Comparison of ENCODE assay signal across 8 cellular contexts in the genomic region with DNA sequence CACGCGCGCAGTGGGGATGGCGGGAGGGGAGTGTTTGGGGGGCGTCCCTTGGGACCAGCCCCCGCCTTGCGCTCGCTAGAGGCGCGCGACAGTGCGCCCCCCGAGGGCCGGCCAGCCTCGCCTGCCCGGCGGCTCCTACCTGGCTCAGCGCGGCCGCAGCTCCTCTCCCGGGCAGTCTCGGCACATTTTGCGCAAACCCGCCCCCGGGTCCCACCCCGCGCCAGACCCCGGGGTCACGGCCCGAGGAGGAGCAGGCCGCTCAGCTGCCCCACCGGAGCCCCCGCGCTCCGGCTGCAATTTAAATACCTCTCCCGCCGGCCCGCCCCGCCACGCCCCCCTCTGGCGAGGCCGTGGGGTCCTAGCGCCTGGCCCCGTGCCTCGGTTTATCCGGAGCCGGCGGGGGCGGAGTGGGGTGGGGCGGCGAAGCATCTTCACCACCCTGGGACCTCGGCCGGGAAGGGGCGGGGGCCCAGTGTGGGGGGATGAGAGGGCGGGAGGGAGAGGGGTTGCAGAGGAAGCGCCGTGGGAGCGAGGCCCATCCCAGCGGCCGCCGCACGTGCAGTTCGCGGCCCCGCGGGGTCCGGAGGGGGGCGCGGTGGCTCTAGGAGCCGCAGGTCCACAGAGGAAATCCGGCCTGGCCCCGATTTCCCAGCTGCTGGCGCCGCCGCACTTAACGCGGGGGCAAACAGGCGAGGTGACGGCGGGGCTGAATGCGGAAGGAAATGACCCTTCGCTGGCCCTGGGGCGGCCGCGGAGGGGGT. TPM values are rescaled to one million over a fixed set of nuclear protein-coding genes. Genes with fewer than 3 reads are reported as not detected.
DNase-seq lines count a peak whose midpoint lies in the region; ATAC-seq and TF ChIP-seq lines count a peak whose summit lies in the region.

TSS of gene LRRC32 (minus strand) at position 273 of the 761 bp plus-strand sequence. CDS start 4,793 bp downstream, outside the sequence.

- no peak for TF ChIP-seq CTCF in AG09309 (IDR thresholded peaks at IDR 0.05; ENCODE audit: control insufficient read depth, insufficient read depth, low read depth, low read length, missing control alignments)
- TF ChIP-seq CTCF in HL-60 (IDR thresholded peaks at IDR 0.05; ENCODE audit: insufficient read depth, low read length) = no peak
- TF ChIP-seq CTCF in ovary (IDR thresholded peaks at IDR 0.05) = no peak

- no peak for TF ChIP-seq POLR2A in ovary (IDR thresholded peaks at IDR 0.05)

- no peak for TF ChIP-seq EP300 in ovary (IDR thresholded peaks at IDR 0.05)

- peaks cover 16% of the 10 kb centered on the region for H3K4me1 ChIP-seq in ovary (ENCODE audit: insufficient read depth)

- no peaks in the 10 kb centered on the region for H3K36me3 ChIP-seq in ovary

- WGBS in ovary, 3 donors = 1 to 3% (median 2%) methylated on average over 62 to 85 of the region's 85 CpGs

- intact Hi-C loops in ovary (cut with DNase I) = loop anchor here in 3 of 4 donors (5.0 to 10.0 kb wide), 3 partner anchors 73 to 113 kb away; no protein-coding TSS in a partner anchor

- H3K27me3 ChIP-seq in HL-60 (ENCODE audit: insufficient read depth, poor library complexity, severe bottlenecking) (peaks cover 30% of the 10 kb centered on the region), ovary (no peaks in the 10 kb centered on the region)

- no peaks in the 10 kb centered on the region for H3K9me3 ChIP-seq in ovary

- DNase-seq in AG09309 (ENCODE audit: low read depth) = no peak
- DNase-seq in HL-60 (ENCODE audit: low read depth in 1 of 2, low spot score in 1 of 2) = no peak
- DNase-seq in activated T-cell treated with anti-CD3 and anti-CD28 coated beads, Interleukin-2, amount 50 U/mL, for 1 hour = peak; percentile 32
- DNase-seq in glomerular endothelial cell (ENCODE audit: extremely low read depth, low read depth, low spot score) = no peak
- peak; percentile 61 to 81 (median 75) for DNase-seq in ovary

- ATAC-seq in HG02759 (IDR thresholded peaks at IDR 0.05; ENCODE audit: unreplicated experiment) (no peak), HG03432 (IDR thresholded peaks at IDR 0.05; ENCODE audit: unreplicated experiment) (no peak), GM19023 (IDR thresholded peaks at IDR 0.05; ENCODE audit: unreplicated experiment) (no peak)

- H3K27ac ChIP-seq in HL-60 (replicated peaks) (no peak within 1 kb of the TSS), ovary (peak within 1 kb of the TSS in 1 of 2 donors; percentile 54)

- peak within 1 kb of the TSS; percentile 51 for H3K4me3 ChIP-seq in AG09309 (ENCODE audit: control insufficient read depth, low read depth, low read length)
- peak within 1 kb of the TSS; percentile 29 for H3K4me3 ChIP-seq in HL-60 (replicated peaks; ENCODE audit: insufficient read depth, low read length)
- peak within 1 kb of the TSS; percentile 65 for H3K4me3 ChIP-seq in ovary

RNA-seq across cellular contexts. Expression of gene LRRC32, which starts in this region (rescaled TPM):
- total RNA-seq in glomerular endothelial cell = 121 and 177 TPM in 2 replicates
- total RNA-seq in ovary = 10 to 100 TPM in 5 of 7 donors, 1 to 10 TPM in 2; 3.2 to 47.1 (median 29.5) TPM
- 10 to 100 TPM; 19.4 to 39.9 TPM for polyA plus RNA-seq in ovary

Comparison
In these comparisons a context has a peak if more than half of its experiments do, and no peak if none do; other contexts are left out.
1. DNase-seq: peak in activated T-cell treated with anti-CD3 and anti-CD28 coated beads, Interleukin-2, amount 50 U/mL, for 1 hour (single experiment) and ovary (5 of 5); none in AG09309 (single experiment), HL-60 (0 of 2) and glomerular endothelial cell (single experiment).
2. Peak in every context shown above with its lines, with median percentiles within 50 percentile points of each other: H3K4me3 ChIP-seq.